In genomic region chr13:50170447-50171037, GRCh38 we compare ENCODE assay signal across 10 cellular contexts.
DNase-seq lines count a peak whose midpoint lies in the region; TF ChIP-seq lines count a peak whose summit lies in the region.
"Had no signal": no experiment of that assay in that cellular context is flagged by ENCODE, and none has a peak within 500 bp of the region (broad histone marks: within the 10 kb centered on the region; RNA-seq: fewer than 3 reads in every experiment).

No MANE protein-coding gene starts in this region.

- H2BK15ac ChIP-seq in mesenchymal stem cell (ENCODE audit: low read depth, poor library complexity, severe bottlenecking), result no peak overlapping the region

- no peak overlapping the region for H3K4ac ChIP-seq in mesenchymal stem cell (ENCODE audit: low read depth in 1 of 2, low read length in 2 of 2)

- peak; percentile 41 for DNase-seq in AG10803 (ENCODE audit: low read depth)
- DNase-seq in LNCaP clone FGC (ENCODE audit: low read depth), result no peak
- no peak for DNase-seq in breast epithelium (ENCODE audit: low spot score in 2 of 2)
- no peak for DNase-seq in mesenchymal stem cell
- no peak for DNase-seq in T-helper 2 cell
- DNase-seq in NCI-H2029 (lab: John Stamatoyannopoulos, UW), result no peak
- no peak for DNase-seq in DMS79 (lab: John Stamatoyannopoulos, UW)
- no peak for DNase-seq in GM10248 (ENCODE audit: extremely low spot score)
- DNase-seq: head of caudate nucleus, T-helper 1 cell had no signal

- H3K36me3 ChIP-seq in breast epithelium, result no peaks in the 10 kb centered on the region
- H3K36me3 ChIP-seq in mesenchymal stem cell (ENCODE audit: control insufficient read depth in 1 of 2, insufficient read depth in 2 of 2, low read depth in 1 of 2, low read length in 2 of 2), result no peaks in the 10 kb centered on the region

- H3K23ac ChIP-seq in mesenchymal stem cell (ENCODE audit: low read length in 2 of 2), result no peak overlapping the region

- CTCF ChIA-PET in GM10248 (lab: Yijun Ruan, JAX), result no interaction called here

- TF ChIP-seq POLR2A in breast epithelium (IDR thresholded peaks at IDR 0.05), result no peak

- no peak overlapping the region for H4K8ac ChIP-seq in mesenchymal stem cell (ENCODE audit: low read length)

- no peak overlapping the region for H3K4me3 ChIP-seq in AG10803 (ENCODE audit: low read length)
- no peak overlapping the region for H3K4me3 ChIP-seq in LNCaP clone FGC (ENCODE audit: low read depth, low read length)
- no peak overlapping the region for H3K4me3 ChIP-seq in breast epithelium
- no peak overlapping the region for H3K4me3 ChIP-seq in mesenchymal stem cell (ENCODE audit: insufficient read depth in 1 of 2, low read depth in 1 of 2, low read length in 2 of 2)

- no peak overlapping the region for H2AK5ac ChIP-seq in mesenchymal stem cell (ENCODE audit: low read length, severe bottlenecking)

- H2BK12ac ChIP-seq in mesenchymal stem cell (ENCODE audit: low read length in 2 of 2), result no peak overlapping the region

- POLR2A ChIA-PET in GM10248 (lab: Yijun Ruan, JAX), result no interaction called here

- no peak overlapping the region for H2AFZ ChIP-seq in mesenchymal stem cell (ENCODE audit: low read depth, low read length)

- H3K9me3 ChIP-seq in breast epithelium, result no peaks in the 10 kb centered on the region
- H3K9me3 ChIP-seq in mesenchymal stem cell (ENCODE audit: control insufficient read depth, low read length), result no peaks in the 10 kb centered on the region

- no peak overlapping the region for H3K18ac ChIP-seq in mesenchymal stem cell (ENCODE audit: low read depth in 1 of 2, low read length in 2 of 2)

- H4K91ac ChIP-seq in mesenchymal stem cell (ENCODE audit: low read length), result no peak overlapping the region

- intact Hi-C loops in breast epithelium (cut with DNase I; ENCODE audit: low total_unique reads), result no loop called here

- peak overlapping the region; percentile 59 for H3K9ac ChIP-seq in mesenchymal stem cell (ENCODE audit: low read length)

- no peak overlapping the region for H2BK120ac ChIP-seq in mesenchymal stem cell (ENCODE audit: low read depth, low read length)

- no peaks in the 10 kb centered on the region for H3K4me1 ChIP-seq in breast epithelium
- H3K4me1 ChIP-seq in mesenchymal stem cell (ENCODE audit: control insufficient read depth, insufficient read depth, low read depth, low read length), result peaks cover 2% of the 10 kb centered on the region

- WGBS in mesenchymal stem cell, result no CpG with 5 or more reads among the region's 2 CpGs

- no peaks in the 10 kb centered on the region for H3K79me1 ChIP-seq in mesenchymal stem cell (replicated peaks; ENCODE audit: low read length, poor library complexity, severe bottlenecking)

- peak; percentile 64 for TF ChIP-seq CTCF in AG10803 (conservative IDR thresholded peaks at IDR 0.05; ENCODE audit: low read length)
- TF ChIP-seq CTCF in LNCaP clone FGC (IDR thresholded peaks at IDR 0.05; ENCODE audit: control insufficient read depth, extremely low read depth, insufficient read depth), result peak; percentile 51
- TF ChIP-seq CTCF in breast epithelium (IDR thresholded peaks at IDR 0.05), result peak in 2 of 3 donors; percentile 33 to 34
- TF ChIP-seq CTCF in GM10248 (IDR thresholded peaks at IDR 0.05; ENCODE audit: control extremely low read depth, extremely low read depth, low read depth, missing control alignments), result no peak

- no peak overlapping the region for H3K14ac ChIP-seq in mesenchymal stem cell (ENCODE audit: low read length in 2 of 2)

- H3K27ac ChIP-seq in breast epithelium (no peak overlapping the region), mesenchymal stem cell (ENCODE audit: low read length, poor library complexity, severe bottlenecking) (no peak overlapping the region)

- H3K27me3 ChIP-seq in breast epithelium (no peaks in the 10 kb centered on the region), mesenchymal stem cell (ENCODE audit: control insufficient read depth in 1 of 2, insufficient read depth in 1 of 2, low read length in 2 of 2) (no peaks in the 10 kb centered on the region)

- no peak overlapping the region for H3K4me2 ChIP-seq in mesenchymal stem cell (ENCODE audit: low read length, poor library complexity, severe bottlenecking)

- H2BK5ac ChIP-seq in mesenchymal stem cell (ENCODE audit: low read depth, low read length, poor library complexity, severe bottlenecking), result no peak overlapping the region
